In the genomic region with DNA sequence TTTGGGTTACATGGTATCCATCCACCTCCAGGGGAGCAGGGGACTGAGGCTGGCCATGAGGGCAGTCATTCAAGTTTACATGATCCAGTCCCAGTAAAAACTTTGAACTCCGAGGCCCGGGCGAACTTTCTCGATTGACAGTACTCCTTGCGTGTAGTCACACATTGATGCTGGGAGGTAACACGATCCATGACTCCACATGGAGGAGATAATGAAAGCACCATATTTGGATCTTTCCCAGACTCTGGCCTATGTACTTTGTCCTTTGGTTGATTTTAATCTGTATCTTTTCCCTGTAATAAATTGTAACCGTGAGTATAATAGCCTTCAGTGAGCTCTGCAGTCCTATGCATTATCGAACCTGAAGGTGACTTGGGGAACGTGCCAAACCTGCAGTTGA, we compare ENCODE assay signal across 1 cellular context.
TF ChIP-seq lines count a peak whose summit lies in the region.

No MANE protein-coding gene starts in this region.

TF ChIP-seq in HepG2, 621 proteins besides CTCF, POLR2A, EP300 and RAD21 (continued from another document):
- TF ChIP-seq ZNF800 (CRISPR knock-in tag; IDR thresholded peaks at IDR 0.05) (no peak), ZSCAN9 (CRISPR knock-in tag; IDR thresholded peaks at IDR 0.05; ENCODE audit: borderline replicate concordance) (no peak), NFRKB (IDR thresholded peaks at IDR 0.05) (no peak), ZNF143 (CRISPR knock-in tag; IDR thresholded peaks at IDR 0.05) (no peak), ZNF264 (CRISPR knock-in tag; IDR thresholded peaks at IDR 0.05) (no peak), ZBTB21 (CRISPR knock-in tag; IDR thresholded peaks at IDR 0.05) (no peak), CC2D1A (CRISPR knock-in tag; IDR thresholded peaks at IDR 0.05) (no peak), ZNF343 (CRISPR knock-in tag; IDR thresholded peaks at IDR 0.05) (no peak), CEBPB (IDR thresholded peaks at IDR 0.05; ENCODE audit: borderline replicate concordance, low read depth, low read length) (no peak), TBX2 (CRISPR knock-in tag; IDR thresholded peaks at IDR 0.05; ENCODE audit: borderline replicate concordance) (no peak)
- TF ChIP-seq, protein P1, sequence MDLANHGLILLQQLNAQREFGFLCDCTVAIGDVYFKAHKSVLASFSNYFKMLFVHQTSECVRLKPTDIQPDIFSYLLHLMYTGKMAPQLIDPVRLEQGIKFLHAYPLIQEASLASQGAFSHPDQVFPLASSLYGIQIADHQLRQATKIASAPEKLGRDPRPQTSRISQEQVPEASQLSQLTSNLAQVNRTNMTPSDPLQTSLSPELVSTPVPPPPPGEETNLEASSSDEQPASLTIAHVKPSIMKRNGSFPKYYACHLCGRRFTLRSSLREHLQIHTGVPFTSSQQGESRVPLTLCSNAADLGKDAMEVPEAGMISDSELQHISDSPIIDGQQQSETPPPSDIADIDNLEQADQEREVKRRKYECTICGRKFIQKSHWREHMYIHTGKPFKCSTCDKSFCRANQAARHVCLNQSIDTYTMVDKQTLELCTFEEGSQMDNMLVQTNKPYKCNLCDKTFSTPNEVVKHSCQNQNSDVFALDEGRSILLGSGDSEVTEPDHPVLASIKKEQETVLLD (CRISPR knock-in tag; IDR thresholded peaks at IDR 0.05; ENCODE audit: low read depth) = no peak
